Comparison of ENCODE assay signal across 8 cellular contexts in genomic region chr2:173354601-173355131, GRCh38. TPM values are rescaled to one million over a fixed set of nuclear protein-coding genes. Genes with fewer than 3 reads are reported as not detected.
A peak's percentile ranks its signal among the peaks of the same experiment; 100 is the strongest.
DNase-seq lines count a peak whose midpoint lies in the region; ATAC-seq and TF ChIP-seq lines count a peak whose summit lies in the region.

Gene CDCA7, plus strand, starts transcription at chr2:173354872. Its CDS starts 92 bp downstream, at chr2:173354964.

- no peaks in the 10 kb centered on the region for H3K9me3 Mint-ChIP-seq in activated T-helper 17 cell treated with anti-CD3 and anti-CD28 coated beads, Interleukin-2, amount 50 U/mL, for 72 hours

- H3K4me3 ChIP-seq in HUES64 (ENCODE audit: low read length): peak within 1 kb of the TSS; percentile 95
- peak within 1 kb of the TSS; percentile 68 for H3K4me3 ChIP-seq in urinary bladder (ENCODE audit: low read depth, low read length)

- peak; percentile 44 for ATAC-seq in GM21515 (IDR thresholded peaks at IDR 0.05; ENCODE audit: unreplicated experiment)
- peak; percentile 65 for ATAC-seq in activated T-helper 17 cell treated with anti-CD3 and anti-CD28 coated beads, Interleukin-2, amount 50 U/mL, for 72 hours (replicated peaks)
- peak; percentile 80 for ATAC-seq in foreskin keratinocyte
- ATAC-seq in omental fat pad (ENCODE audit: low FRiP score): peak; percentile 41

- peaks cover 12% of the 10 kb centered on the region for H3K36me3 ChIP-seq in HUES64 (ENCODE audit: insufficient read depth, low read length)
- no peaks in the 10 kb centered on the region for H3K36me3 ChIP-seq in urinary bladder (ENCODE audit: insufficient read depth)

- H3K9me3 ChIP-seq in HUES64 (ENCODE audit: insufficient read depth, low read depth, low read length): no peaks in the 10 kb centered on the region

- WGBS in HUES64: under 1% methylated on average over 48 of the region's 48 CpGs
- under 1% methylated on average over 48 of the region's 48 CpGs for WGBS in urinary bladder

- H3K36me3 Mint-ChIP-seq in activated T-helper 17 cell treated with anti-CD3 and anti-CD28 coated beads, Interleukin-2, amount 50 U/mL, for 72 hours (ENCODE audit: low read depth): peaks cover 10% of the 10 kb centered on the region

- H3K4me3 Mint-ChIP-seq in activated T-helper 17 cell treated with anti-CD3 and anti-CD28 coated beads, Interleukin-2, amount 50 U/mL, for 72 hours: peak within 1 kb of the TSS; percentile 90

- H3K4me1 Mint-ChIP-seq in activated T-helper 17 cell treated with anti-CD3 and anti-CD28 coated beads, Interleukin-2, amount 50 U/mL, for 72 hours: peaks cover 21% of the 10 kb centered on the region

- DNase-seq in DMS153 treated with DMSO at 0.1 percent for 48 hours (lab: John Stamatoyannopoulos, UW; ENCODE audit: unreplicated experiment) (peak; percentile 82), foreskin keratinocyte (peak; percentile 30 to 62), omental fat pad (ENCODE audit: low spot score) (no peak)

- H3K27me3 Mint-ChIP-seq in activated T-helper 17 cell treated with anti-CD3 and anti-CD28 coated beads, Interleukin-2, amount 50 U/mL, for 72 hours: peaks cover 50% of the 10 kb centered on the region

- peak within 1 kb of the TSS; percentile 90 for H3K27ac Mint-ChIP-seq in activated T-helper 17 cell treated with anti-CD3 and anti-CD28 coated beads, Interleukin-2, amount 50 U/mL, for 72 hours

- TF ChIP-seq CTCF in foreskin keratinocyte (conservative IDR thresholded peaks at IDR 0.05): peak; percentile 54
- no peak for TF ChIP-seq CTCF in omental fat pad (IDR thresholded peaks at IDR 0.05)

- peak within 1 kb of the TSS; percentile 99 for H3K9ac ChIP-seq in HUES64 (ENCODE audit: low read depth, low read length)

- H3K27ac ChIP-seq in HUES64 (ENCODE audit: low read depth, low read length): peak within 1 kb of the TSS; percentile 94
- peak within 1 kb of the TSS; percentile 95 for H3K27ac ChIP-seq in foreskin keratinocyte
- H3K27ac ChIP-seq in urinary bladder (ENCODE audit: low read depth): no peak within 1 kb of the TSS

- H3K4me1 ChIP-seq in HUES64 (ENCODE audit: insufficient read depth, low read length) (peaks cover 25% of the 10 kb centered on the region), foreskin keratinocyte (no peaks in the 10 kb centered on the region), urinary bladder (ENCODE audit: insufficient read depth) (no peaks in the 10 kb centered on the region)

- peaks cover 5% of the 10 kb centered on the region; the same call in 1 of the 2 replicates for H3K27me3 ChIP-seq in HUES64 (ENCODE audit: insufficient read depth, low read length)
- H3K27me3 ChIP-seq in foreskin keratinocyte: peaks cover 3% of the 10 kb centered on the region

TF ChIP-seq in PFSK-1, 5 proteins besides CTCF, POLR2A, EP300 and RAD21:
- peak; percentile 29 for TF ChIP-seq FOXP2 (optimal IDR thresholded peaks at IDR 0.05; ENCODE audit: borderline replicate concordance, extremely low read depth, extremely low read length, insufficient read depth)
- TF ChIP-seq SIN3A (IDR thresholded peaks at IDR 0.05; ENCODE audit: borderline replicate concordance, insufficient read depth, low read length): peak; percentile 59; the same call in 1 of the 2 replicates
- no peak for TF ChIP-seq POLR2AphosphoS5 (IDR thresholded peaks at IDR 0.05; ENCODE audit: low read depth, low read length)

RNA-seq across cellular contexts. Expression of gene CDCA7, which starts in this region (rescaled TPM):
- 70.6 TPM for polyA plus RNA-seq in HUES64 (2013, experiment 1 of 2)
- 73.0 TPM for polyA plus RNA-seq in HUES64 (2013, experiment 2 of 2)
- 36.7 TPM for polyA plus RNA-seq in PFSK-1 (2012; ENCODE audit: insufficient read length, low read depth)
- total RNA-seq in activated T-helper 17 cell treated with anti-CD3 and anti-CD28 coated beads, Interleukin-2, amount 50 U/mL, for 72 hours: 10 to 100 TPM; 15.4 to 53.7 TPM
- 46.0 and 53.9 TPM in 2 replicates for total RNA-seq in foreskin keratinocyte
- polyA plus RNA-seq in foreskin keratinocyte: 28.1 and 38.1 TPM in 2 replicates
- total RNA-seq in omental fat pad: 1 to 10 TPM in 1 of 4 donors, under 1 TPM in 1, not detected in 2; 0.95 to 1.2 TPM
- total RNA-seq in urinary bladder: 10.1 TPM
- polyA plus RNA-seq in urinary bladder: 2.4 TPM
